2 cellular contexts compared by ENCODE assay signal in the genomic region with DNA sequence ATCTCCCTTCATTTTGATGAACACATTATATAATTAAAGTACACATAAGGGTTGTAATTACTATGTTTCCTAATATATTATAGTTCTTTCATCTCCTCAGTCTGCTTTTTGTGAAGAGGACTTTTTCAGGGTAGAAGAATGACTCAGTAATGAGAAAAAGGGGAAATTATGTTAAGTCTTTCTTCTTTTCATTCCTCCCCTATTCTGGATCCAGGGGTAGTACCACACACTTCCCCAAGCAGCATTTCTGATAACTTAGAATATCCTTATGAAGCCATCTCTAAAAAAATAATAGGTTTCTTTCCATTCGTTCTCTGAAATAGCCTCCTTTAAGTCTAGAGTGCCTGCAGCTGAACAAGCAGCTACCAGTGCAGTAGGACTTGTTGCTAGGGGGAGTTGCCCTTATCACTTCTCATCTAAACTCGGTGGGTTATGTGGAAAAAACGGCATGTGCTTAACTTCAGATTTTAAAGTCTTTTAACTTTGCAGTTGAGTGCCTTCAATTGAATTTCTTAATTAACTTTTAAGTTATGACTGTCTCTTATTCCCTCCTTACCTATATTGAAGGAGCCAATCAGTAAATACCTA.
TF ChIP-seq lines count a peak whose summit lies in the region.

No MANE protein-coding gene starts in this region.

TF ChIP-seq in GM12878, 131 proteins besides CTCF, POLR2A, EP300 and RAD21 (continued from another document):
- TF ChIP-seq MEF2B (IDR thresholded peaks at IDR 0.05; ENCODE audit: partially characterized antibody, poor library complexity, severe bottlenecking) = no peak
- TF ChIP-seq, protein P1, sequence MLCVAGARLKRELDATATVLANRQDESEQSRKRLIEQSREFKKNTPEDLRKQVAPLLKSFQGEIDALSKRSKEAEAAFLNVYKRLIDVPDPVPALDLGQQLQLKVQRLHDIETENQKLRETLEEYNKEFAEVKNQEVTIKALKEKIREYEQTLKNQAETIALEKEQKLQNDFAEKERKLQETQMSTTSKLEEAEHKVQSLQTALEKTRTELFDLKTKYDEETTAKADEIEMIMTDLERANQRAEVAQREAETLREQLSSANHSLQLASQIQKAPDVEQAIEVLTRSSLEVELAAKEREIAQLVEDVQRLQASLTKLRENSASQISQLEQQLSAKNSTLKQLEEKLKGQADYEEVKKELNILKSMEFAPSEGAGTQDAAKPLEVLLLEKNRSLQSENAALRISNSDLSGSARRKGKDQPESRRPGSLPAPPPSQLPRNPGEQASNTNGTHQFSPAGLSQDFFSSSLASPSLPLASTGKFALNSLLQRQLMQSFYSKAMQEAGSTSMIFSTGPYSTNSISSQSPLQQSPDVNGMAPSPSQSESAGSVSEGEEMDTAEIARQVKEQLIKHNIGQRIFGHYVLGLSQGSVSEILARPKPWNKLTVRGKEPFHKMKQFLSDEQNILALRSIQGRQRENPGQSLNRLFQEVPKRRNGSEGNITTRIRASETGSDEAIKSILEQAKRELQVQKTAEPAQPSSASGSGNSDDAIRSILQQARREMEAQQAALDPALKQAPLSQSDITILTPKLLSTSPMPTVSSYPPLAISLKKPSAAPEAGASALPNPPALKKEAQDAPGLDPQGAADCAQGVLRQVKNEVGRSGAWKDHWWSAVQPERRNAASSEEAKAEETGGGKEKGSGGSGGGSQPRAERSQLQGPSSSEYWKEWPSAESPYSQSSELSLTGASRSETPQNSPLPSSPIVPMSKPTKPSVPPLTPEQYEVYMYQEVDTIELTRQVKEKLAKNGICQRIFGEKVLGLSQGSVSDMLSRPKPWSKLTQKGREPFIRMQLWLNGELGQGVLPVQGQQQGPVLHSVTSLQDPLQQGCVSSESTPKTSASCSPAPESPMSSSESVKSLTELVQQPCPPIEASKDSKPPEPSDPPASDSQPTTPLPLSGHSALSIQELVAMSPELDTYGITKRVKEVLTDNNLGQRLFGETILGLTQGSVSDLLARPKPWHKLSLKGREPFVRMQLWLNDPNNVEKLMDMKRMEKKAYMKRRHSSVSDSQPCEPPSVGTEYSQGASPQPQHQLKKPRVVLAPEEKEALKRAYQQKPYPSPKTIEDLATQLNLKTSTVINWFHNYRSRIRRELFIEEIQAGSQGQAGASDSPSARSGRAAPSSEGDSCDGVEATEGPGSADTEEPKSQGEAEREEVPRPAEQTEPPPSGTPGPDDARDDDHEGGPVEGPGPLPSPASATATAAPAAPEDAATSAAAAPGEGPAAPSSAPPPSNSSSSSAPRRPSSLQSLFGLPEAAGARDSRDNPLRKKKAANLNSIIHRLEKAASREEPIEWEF (IDR thresholded peaks at IDR 0.05; ENCODE audit: insufficient replicate concordance, low read depth, low read length) = no peak

TF ChIP-seq in HepG2, 621 proteins besides CTCF, POLR2A, EP300 and RAD21 (continued from another document):
- TF ChIP-seq, protein P2, sequence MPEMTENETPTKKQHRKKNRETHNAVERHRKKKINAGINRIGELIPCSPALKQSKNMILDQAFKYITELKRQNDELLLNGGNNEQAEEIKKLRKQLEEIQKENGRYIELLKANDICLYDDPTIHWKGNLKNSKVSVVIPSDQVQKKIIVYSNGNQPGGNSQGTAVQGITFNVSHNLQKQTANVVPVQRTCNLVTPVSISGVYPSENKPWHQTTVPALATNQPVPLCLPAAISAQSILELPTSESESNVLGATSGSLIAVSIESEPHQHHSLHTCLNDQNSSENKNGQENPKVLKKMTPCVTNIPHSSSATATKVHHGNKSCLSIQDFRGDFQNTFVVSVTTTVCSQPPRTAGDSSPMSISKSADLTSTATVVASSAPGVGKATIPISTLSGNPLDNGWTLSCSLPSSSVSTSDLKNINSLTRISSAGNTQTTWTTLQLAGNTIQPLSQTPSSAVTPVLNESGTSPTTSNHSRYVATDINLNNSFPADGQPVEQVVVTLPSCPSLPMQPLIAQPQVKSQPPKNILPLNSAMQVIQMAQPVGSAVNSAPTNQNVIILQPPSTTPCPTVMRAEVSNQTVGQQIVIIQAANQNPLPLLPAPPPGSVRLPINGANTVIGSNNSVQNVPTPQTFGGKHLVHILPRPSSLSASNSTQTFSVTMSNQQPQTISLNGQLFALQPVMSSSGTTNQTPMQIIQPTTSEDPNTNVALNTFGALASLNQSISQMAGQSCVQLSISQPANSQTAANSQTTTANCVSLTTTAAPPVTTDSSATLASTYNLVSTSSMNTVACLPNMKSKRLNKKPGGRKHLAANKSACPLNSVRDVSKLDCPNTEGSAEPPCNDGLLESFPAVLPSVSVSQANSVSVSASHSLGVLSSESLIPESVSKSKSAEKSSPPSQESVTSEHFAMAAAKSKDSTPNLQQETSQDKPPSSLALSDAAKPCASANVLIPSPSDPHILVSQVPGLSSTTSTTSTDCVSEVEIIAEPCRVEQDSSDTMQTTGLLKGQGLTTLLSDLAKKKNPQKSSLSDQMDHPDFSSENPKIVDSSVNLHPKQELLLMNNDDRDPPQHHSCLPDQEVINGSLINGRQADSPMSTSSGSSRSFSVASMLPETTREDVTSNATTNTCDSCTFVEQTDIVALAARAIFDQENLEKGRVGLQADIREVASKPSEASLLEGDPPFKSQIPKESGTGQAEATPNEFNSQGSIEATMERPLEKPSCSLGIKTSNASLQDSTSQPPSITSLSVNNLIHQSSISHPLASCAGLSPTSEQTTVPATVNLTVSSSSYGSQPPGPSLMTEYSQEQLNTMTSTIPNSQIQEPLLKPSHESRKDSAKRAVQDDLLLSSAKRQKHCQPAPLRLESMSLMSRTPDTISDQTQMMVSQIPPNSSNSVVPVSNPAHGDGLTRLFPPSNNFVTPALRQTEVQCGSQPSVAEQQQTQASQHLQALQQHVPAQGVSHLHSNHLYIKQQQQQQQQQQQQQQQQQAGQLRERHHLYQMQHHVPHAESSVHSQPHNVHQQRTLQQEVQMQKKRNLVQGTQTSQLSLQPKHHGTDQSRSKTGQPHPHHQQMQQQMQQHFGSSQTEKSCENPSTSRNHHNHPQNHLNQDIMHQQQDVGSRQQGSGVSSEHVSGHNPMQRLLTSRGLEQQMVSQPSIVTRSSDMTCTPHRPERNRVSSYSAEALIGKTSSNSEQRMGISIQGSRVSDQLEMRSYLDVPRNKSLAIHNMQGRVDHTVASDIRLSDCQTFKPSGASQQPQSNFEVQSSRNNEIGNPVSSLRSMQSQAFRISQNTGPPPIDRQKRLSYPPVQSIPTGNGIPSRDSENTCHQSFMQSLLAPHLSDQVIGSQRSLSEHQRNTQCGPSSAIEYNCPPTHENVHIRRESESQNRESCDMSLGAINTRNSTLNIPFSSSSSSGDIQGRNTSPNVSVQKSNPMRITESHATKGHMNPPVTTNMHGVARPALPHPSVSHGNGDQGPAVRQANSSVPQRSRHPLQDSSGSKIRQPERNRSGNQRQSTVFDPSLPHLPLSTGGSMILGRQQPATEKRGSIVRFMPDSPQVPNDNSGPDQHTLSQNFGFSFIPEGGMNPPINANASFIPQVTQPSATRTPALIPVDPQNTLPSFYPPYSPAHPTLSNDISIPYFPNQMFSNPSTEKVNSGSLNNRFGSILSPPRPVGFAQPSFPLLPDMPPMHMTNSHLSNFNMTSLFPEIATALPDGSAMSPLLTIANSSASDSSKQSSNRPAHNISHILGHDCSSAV (CRISPR knock-in tag; IDR thresholded peaks at IDR 0.05; ENCODE audit: borderline replicate concordance) = no peak
- TF ChIP-seq XRCC5 (optimal IDR thresholded peaks at IDR 0.05; ENCODE audit: low read length) (no peak), ZNF652 (CRISPR knock-in tag; IDR thresholded peaks at IDR 0.05; ENCODE audit: borderline replicate concordance, low read depth) (no peak), TOE1 (CRISPR knock-in tag; IDR thresholded peaks at IDR 0.05) (no peak), FOSL2 (CRISPR knock-in tag; IDR thresholded peaks at IDR 0.05) (no peak), MAFG (CRISPR knock-in tag; IDR thresholded peaks at IDR 0.05) (no peak), ZNF883 (CRISPR knock-in tag; IDR thresholded peaks at IDR 0.05; ENCODE audit: not compliant biosample characterization) (no peak)
- TF ChIP-seq, protein P3, sequence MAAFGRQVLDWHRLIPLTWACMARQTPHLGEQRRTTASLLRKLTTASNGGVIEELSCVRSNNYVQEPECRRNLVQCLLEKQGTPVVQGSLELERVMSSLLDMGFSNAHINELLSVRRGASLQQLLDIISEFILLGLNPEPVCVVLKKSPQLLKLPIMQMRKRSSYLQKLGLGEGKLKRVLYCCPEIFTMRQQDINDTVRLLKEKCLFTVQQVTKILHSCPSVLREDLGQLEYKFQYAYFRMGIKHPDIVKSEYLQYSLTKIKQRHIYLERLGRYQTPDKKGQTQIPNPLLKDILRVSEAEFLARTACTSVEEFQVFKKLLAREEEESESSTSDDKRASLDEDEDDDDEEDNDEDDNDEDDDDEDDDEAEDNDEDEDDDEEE (CRISPR knock-in tag; IDR thresholded peaks at IDR 0.05) = no peak
- TF ChIP-seq, protein P4, sequence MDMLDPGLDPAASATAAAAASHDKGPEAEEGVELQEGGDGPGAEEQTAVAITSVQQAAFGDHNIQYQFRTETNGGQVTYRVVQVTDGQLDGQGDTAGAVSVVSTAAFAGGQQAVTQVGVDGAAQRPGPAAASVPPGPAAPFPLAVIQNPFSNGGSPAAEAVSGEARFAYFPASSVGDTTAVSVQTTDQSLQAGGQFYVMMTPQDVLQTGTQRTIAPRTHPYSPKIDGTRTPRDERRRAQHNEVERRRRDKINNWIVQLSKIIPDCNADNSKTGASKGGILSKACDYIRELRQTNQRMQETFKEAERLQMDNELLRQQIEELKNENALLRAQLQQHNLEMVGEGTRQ (IDR thresholded peaks at IDR 0.05; ENCODE audit: low read depth, low read length) = no peak
- TF ChIP-seq, protein P4 (CRISPR knock-in tag; IDR thresholded peaks at IDR 0.05; ENCODE audit: borderline replicate concordance) = no peak
- TF ChIP-seq, protein P5, sequence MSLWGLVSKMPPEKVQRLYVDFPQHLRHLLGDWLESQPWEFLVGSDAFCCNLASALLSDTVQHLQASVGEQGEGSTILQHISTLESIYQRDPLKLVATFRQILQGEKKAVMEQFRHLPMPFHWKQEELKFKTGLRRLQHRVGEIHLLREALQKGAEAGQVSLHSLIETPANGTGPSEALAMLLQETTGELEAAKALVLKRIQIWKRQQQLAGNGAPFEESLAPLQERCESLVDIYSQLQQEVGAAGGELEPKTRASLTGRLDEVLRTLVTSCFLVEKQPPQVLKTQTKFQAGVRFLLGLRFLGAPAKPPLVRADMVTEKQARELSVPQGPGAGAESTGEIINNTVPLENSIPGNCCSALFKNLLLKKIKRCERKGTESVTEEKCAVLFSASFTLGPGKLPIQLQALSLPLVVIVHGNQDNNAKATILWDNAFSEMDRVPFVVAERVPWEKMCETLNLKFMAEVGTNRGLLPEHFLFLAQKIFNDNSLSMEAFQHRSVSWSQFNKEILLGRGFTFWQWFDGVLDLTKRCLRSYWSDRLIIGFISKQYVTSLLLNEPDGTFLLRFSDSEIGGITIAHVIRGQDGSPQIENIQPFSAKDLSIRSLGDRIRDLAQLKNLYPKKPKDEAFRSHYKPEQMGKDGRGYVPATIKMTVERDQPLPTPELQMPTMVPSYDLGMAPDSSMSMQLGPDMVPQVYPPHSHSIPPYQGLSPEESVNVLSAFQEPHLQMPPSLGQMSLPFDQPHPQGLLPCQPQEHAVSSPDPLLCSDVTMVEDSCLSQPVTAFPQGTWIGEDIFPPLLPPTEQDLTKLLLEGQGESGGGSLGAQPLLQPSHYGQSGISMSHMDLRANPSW (CRISPR knock-in tag; IDR thresholded peaks at IDR 0.05; ENCODE audit: borderline replicate concordance) = no peak
- TF ChIP-seq, protein P6, sequence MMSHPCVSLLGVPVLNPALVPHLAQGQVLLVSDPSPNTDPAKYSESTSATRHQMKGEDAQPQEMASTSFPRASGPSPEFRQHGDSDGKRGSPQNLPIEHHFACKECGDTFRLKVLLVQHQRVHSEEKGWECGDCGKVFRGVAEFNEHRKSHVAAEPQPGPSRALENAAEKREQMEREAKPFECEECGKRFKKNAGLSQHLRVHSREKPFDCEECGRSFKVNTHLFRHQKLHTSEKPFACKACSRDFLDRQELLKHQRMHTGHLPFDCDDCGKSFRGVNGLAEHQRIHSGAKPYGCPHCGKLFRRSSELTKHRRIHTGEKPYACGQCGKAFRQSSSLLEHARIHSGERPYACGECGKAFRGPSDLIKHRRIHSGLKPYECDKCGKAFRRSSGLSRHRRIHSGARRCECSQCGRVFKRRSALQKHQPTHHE (CRISPR knock-in tag; IDR thresholded peaks at IDR 0.05; ENCODE audit: borderline replicate concordance) = no peak
